In genomic region chr1:202562443-202563060, GRCh38 we compare ENCODE assay signal across 17 cellular contexts.
DNase-seq lines count a peak whose midpoint lies in the region; ATAC-seq and TF ChIP-seq lines count a peak whose summit lies in the region.
"Had no signal": no experiment of that assay in that cellular context is flagged by ENCODE, and none has a peak within 500 bp of the region (broad histone marks: within the 10 kb centered on the region; RNA-seq: fewer than 3 reads in every experiment).

No MANE protein-coding gene starts in this region.

- no peaks in the 10 kb centered on the region for H3K79me2 ChIP-seq in KMS-11 (ENCODE audit: insufficient read depth, low read depth)

- H2AFZ ChIP-seq in KMS-11 (ENCODE audit: low read depth) = no peak overlapping the region

- H3K36me3 ChIP-seq in KMS-11 (ENCODE audit: insufficient read depth) (no peaks in the 10 kb centered on the region), muscle layer of duodenum (ENCODE audit: control insufficient read depth in 1 of 2, insufficient read depth in 2 of 2, low read length in 2 of 2) (peaks cover 28 to 33% of the 10 kb centered on the region in 2 donors), thyroid gland (no peaks in the 10 kb centered on the region)

- intact Hi-C loops in thyroid gland (cut with DNase I) = no loop called here

- peaks cover 16% of the 10 kb centered on the region for H3K4me1 ChIP-seq in KMS-11 (ENCODE audit: low read depth, poor library complexity, severe bottlenecking)
- H3K4me1 ChIP-seq in muscle layer of duodenum (ENCODE audit: control insufficient read depth in 1 of 2, insufficient read depth in 2 of 2, low read length in 2 of 2) = peaks cover 11 to 51% of the 10 kb centered on the region in 2 donors
- H3K4me1 ChIP-seq in thyroid gland = peaks cover 56 to 59% of the 10 kb centered on the region in 2 donors

- H3K27ac ChIP-seq in KMS-11 = no peak overlapping the region
- peak overlapping the region; percentile 71 to 77 for H3K27ac ChIP-seq in coronary artery
- H3K27ac ChIP-seq in muscle layer of duodenum (ENCODE audit: low read length) = peak overlapping the region; percentile 35
- H3K27ac ChIP-seq in thyroid gland = peak overlapping the region; percentile 64 to 96 (median 89)

- DNase-seq in coronary artery (ENCODE audit: low spot score) (no peak), thyroid gland (peak; percentile 39 to 40), GM10266 (ENCODE audit: extremely low spot score) (no peak)
- DNase-seq: activated T-cell treated with anti-CD3 and anti-CD28 coated beads, Interleukin-2, amount 50 U/mL, for 72 hours; CD4-positive, alpha-beta memory T cell; dermis blood vessel endothelial cell; DMS53; mammary epithelial cell; naive thymus-derived CD4-positive, alpha-beta T cell; stimulated activated CD4-positive, alpha-beta T cell treated with anti-CD3 and anti-CD28 coated beads, Interleukin-4, amount 100 ng/mL, for 24 hours had no signal

- ATAC-seq in GM21529 (IDR thresholded peaks at IDR 0.05; ENCODE audit: unreplicated experiment) (no peak), GM19035 (IDR thresholded peaks at IDR 0.05; ENCODE audit: unreplicated experiment) (no peak)
- ATAC-seq: activated naive CD4-positive, alpha-beta T cell treated with anti-CD3 and anti-CD28 coated beads, Interleukin-2, amount 50 U/mL, for 72 hours; activated T-cell treated with anti-CD3 and anti-CD28 coated beads, Interleukin-2, amount 50 U/mL, for 72 hours; naive thymus-derived CD4-positive, alpha-beta T cell had no signal

- no peak for TF ChIP-seq POLR2A in thyroid gland (IDR thresholded peaks at IDR 0.05)

- H3K27me3 ChIP-seq in KMS-11 (ENCODE audit: insufficient read depth, low read depth) (no peaks in the 10 kb centered on the region), muscle layer of duodenum (ENCODE audit: low read depth, low read length) (no peaks in the 10 kb centered on the region), thyroid gland (no peaks in the 10 kb centered on the region)

- TF ChIP-seq CTCF in KMS-11 (conservative IDR thresholded peaks at IDR 0.05; ENCODE audit: low read depth, low read length) (no peak), coronary artery (IDR thresholded peaks at IDR 0.05) (no peak), thyroid gland (IDR thresholded peaks at IDR 0.05) (no peak), GM10266 (IDR thresholded peaks at IDR 0.05; ENCODE audit: control insufficient read depth, insufficient read depth, low read depth, missing control alignments) (no peak)

- peak overlapping the region; percentile 36; the same call in 1 of the 2 replicates for H3K4me2 ChIP-seq in KMS-11
- H3K4me2 ChIP-seq: smooth muscle cell had no signal

- 69 to 71% methylated on average over 13 of the region's 13 CpGs for WGBS in thyroid gland, 2 donors

- H3K4me3 ChIP-seq in KMS-11 (IDR thresholded peaks at IDR 0.05; ENCODE audit: insufficient read depth, low read depth, low read length) (no peak overlapping the region), coronary artery (peak overlapping the region; percentile 31), muscle layer of duodenum (ENCODE audit: low read depth in 1 of 2, low read length in 2 of 2) (no peak overlapping the region), thyroid gland (replicated peaks in 1 of 3) (no peak overlapping the region)
- H3K4me3 ChIP-seq: GM12878, smooth muscle cell had no signal

- no peaks in the 10 kb centered on the region for H4K20me1 ChIP-seq in KMS-11 (ENCODE audit: insufficient read depth)

- H3K9me3 ChIP-seq in muscle layer of duodenum (ENCODE audit: control insufficient read depth in 1 of 2, low read length in 2 of 2) (no peaks in the 10 kb centered on the region), thyroid gland (no peaks in the 10 kb centered on the region)

- H3K9ac ChIP-seq in KMS-11 = no peak overlapping the region

Comparison
In these comparisons a context has a peak if more than half of its experiments do, and no peak if none do; other contexts are left out.
1. DNase-seq: peak in thyroid gland (2 of 2); none in coronary artery (single experiment) and GM10266 (single experiment).